ENCODE assay signal across 3 cellular contexts in the genomic region with DNA sequence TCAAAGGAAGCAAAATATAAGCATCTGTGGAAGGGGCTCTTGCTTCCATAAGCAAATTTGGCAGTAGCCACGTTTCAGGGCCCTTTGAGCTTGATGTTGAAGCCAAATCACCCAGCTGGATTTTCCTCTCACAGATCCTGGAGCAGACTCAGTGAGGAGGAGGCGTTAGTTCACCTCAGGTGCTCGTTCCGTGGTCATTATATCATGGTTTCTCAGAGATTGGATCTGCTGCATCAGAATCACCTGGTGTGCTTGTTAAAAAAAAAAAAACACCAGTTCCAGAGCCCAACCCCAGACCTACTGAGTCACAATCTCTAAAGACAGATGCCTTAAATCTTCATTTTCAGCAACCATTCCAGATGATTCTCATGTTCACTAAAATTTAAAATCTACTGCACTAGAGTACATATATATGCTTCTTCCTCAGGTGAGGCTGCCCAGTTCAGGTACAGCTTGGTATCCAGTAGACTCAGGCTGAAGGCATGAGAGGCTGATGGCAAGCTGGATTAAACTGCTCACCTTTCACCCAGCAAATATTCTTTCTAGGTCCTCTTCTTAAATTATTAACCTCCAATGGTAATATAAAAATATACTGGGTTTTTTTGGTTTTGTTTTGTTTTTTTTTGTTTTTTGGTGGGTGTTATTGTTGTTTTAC.
"Had no signal": no experiment of that assay in that cellular context is flagged by ENCODE, and none has a peak within 500 bp of the region (broad histone marks: within the 10 kb centered on the region; RNA-seq: fewer than 3 reads in every experiment).

No MANE protein-coding gene starts in this region.

- DNase-seq: GDM1, GF-D8 had no signal

- H3K4me3 ChIP-seq: GM12878 had no signal
